In the genomic region with DNA sequence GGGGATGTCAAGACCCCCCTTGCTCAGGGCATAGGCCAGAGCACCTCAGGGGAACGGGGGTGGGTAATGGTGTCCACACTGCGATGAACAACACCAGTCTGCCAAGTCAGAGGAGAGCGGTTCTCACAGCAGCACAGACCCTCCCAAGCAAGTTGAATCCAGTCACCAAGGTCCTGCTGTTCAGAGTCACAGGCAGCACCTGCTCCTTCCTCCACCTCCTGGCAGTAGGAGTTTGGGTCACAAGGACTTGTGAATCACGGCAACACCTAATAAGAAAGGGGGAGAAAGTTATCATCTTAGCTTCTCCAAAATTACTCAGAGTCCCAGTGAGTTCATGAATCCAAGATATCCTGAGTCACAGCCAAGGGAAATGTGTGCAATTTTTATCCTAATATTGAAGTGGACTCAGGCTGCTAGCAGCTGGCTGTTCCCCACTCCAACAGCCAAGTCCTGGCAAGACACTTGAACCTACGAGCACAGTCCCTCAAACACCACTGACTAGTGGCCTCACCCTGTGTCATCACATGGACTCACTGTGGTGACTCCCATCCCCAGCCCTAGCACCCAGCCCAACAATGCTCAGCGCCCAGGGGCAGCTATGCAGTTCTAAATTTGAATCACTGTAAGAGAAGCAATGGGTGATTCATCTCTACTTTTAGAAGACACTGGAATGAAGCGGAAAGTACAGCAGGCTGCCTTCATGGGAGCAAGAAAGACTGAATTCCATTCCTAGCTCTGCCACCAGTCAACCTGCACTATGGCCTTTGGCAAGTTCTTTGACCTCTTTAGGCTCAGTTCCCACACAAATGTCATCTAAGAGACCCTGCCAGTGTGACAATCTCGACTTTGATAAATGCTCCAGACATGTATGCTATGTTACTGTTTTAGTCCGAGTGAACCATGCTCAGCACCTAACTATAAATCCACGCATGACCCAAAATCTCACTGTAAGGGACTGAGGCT, we compare ENCODE assay signal across 11 cellular contexts.
DNase-seq lines count a peak whose midpoint lies in the region; ATAC-seq and TF ChIP-seq lines count a peak whose summit lies in the region.
"Had no signal": no experiment of that assay in that cellular context is flagged by ENCODE, and none has a peak within 500 bp of the region (broad histone marks: within the 10 kb centered on the region; RNA-seq: fewer than 3 reads in every experiment).

No MANE protein-coding gene starts in this region.

- no peaks in the 10 kb centered on the region for H3K27me3 Mint-ChIP-seq in T-helper 17 cell
- H3K27me3 Mint-ChIP-seq: activated T-cell treated with anti-CD3 and anti-CD28 coated beads, Interleukin-2, amount 50 U/mL, for 24 hours had no signal

- peak; percentile 17; the same call in 2 of the 3 replicates for ATAC-seq in SK-N-SH treated with all-trans-retinoic acid at 6 μM for 48 hours
- ATAC-seq in HG02973 (IDR thresholded peaks at IDR 0.05; ENCODE audit: unreplicated experiment) = no peak
- no peak for ATAC-seq in T-helper 17 cell

- DNase-seq in EH (ENCODE audit: low read depth) = peak; percentile 95
- peak; percentile 18 for DNase-seq in fibroblast of gingiva (ENCODE audit: low read depth)
- peak; percentile 19 for DNase-seq in occipital lobe (lab: John Stamatoyannopoulos, UW)
- no peak for DNase-seq in NCI-H146 (lab: John Stamatoyannopoulos, UW)
- no peak for DNase-seq in G401 (ENCODE audit: low spot score)
- DNase-seq in T-helper 17 cell = no peak
- DNase-seq: activated T-cell treated with anti-CD3 and anti-CD28 coated beads, Interleukin-2, amount 50 U/mL, for 24 hours; H7 had no signal

- no peak overlapping the region for H3K4me3 Mint-ChIP-seq in T-helper 17 cell
- H3K4me3 Mint-ChIP-seq: activated T-cell treated with anti-CD3 and anti-CD28 coated beads, Interleukin-2, amount 50 U/mL, for 24 hours; T-helper 1 cell treated with Interleukin-12 subunit alpha and Interleukin-12 subunit beta and Interleukin-4 antibody, amounts not matched to agents 30 μg/mL and 1 μg/mL, for 36 hours had no signal

- no peaks in the 10 kb centered on the region for H3K9me3 ChIP-seq in T-helper 17 cell (ENCODE audit: control insufficient read depth, low read length, poor library complexity, severe bottlenecking)

- H3K27ac Mint-ChIP-seq in T-helper 17 cell = no peak overlapping the region
- H3K27ac Mint-ChIP-seq: activated T-cell treated with anti-CD3 and anti-CD28 coated beads, Interleukin-2, amount 50 U/mL, for 24 hours; T-helper 1 cell treated with Interleukin-12 subunit alpha and Interleukin-12 subunit beta and Interleukin-4 antibody, amounts not matched to agents 30 μg/mL and 1 μg/mL, for 36 hours had no signal

- H3K36me3 Mint-ChIP-seq in T-helper 17 cell (ENCODE audit: low read depth) = peaks cover 6% of the 10 kb centered on the region

- in situ Hi-C loops in G401 (cut with HindIII; ENCODE audit: low sequenced_read_pairs) = no loop called here

- peaks cover 2% of the 10 kb centered on the region for H3K4me1 Mint-ChIP-seq in T-helper 17 cell

TF ChIP-seq in SK-N-SH treated with all-trans-retinoic acid at 6 μM for 48 hours, 23 proteins besides CTCF, POLR2A, EP300 and RAD21:
- TF ChIP-seq PPARA (CRISPR knock-in tag; IDR thresholded peaks at IDR 0.05; ENCODE audit: borderline replicate concordance) = no peak
- no peak for TF ChIP-seq TOX (CRISPR knock-in tag; IDR thresholded peaks at IDR 0.05; ENCODE audit: borderline replicate concordance)
- TF ChIP-seq ZNF70 (CRISPR knock-in tag; IDR thresholded peaks at IDR 0.05) = no peak
- TF ChIP-seq RARB (CRISPR knock-in tag; IDR thresholded peaks at IDR 0.05) = no peak
- no peak for TF ChIP-seq TCF4 (CRISPR knock-in tag; IDR thresholded peaks at IDR 0.05; ENCODE audit: borderline replicate concordance)
- no peak for TF ChIP-seq ZFP30 (CRISPR knock-in tag; IDR thresholded peaks at IDR 0.05)
- TF ChIP-seq, protein P1, sequence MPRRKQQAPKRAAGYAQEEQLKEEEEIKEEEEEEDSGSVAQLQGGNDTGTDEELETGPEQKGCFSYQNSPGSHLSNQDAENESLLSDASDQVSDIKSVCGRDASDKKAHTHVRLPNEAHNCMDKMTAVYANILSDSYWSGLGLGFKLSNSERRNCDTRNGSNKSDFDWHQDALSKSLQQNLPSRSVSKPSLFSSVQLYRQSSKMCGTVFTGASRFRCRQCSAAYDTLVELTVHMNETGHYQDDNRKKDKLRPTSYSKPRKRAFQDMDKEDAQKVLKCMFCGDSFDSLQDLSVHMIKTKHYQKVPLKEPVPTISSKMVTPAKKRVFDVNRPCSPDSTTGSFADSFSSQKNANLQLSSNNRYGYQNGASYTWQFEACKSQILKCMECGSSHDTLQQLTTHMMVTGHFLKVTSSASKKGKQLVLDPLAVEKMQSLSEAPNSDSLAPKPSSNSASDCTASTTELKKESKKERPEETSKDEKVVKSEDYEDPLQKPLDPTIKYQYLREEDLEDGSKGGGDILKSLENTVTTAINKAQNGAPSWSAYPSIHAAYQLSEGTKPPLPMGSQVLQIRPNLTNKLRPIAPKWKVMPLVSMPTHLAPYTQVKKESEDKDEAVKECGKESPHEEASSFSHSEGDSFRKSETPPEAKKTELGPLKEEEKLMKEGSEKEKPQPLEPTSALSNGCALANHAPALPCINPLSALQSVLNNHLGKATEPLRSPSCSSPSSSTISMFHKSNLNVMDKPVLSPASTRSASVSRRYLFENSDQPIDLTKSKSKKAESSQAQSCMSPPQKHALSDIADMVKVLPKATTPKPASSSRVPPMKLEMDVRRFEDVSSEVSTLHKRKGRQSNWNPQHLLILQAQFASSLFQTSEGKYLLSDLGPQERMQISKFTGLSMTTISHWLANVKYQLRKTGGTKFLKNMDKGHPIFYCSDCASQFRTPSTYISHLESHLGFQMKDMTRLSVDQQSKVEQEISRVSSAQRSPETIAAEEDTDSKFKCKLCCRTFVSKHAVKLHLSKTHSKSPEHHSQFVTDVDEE (CRISPR knock-in tag; IDR thresholded peaks at IDR 0.05) = no peak
- TF ChIP-seq ZC3H10 (CRISPR knock-in tag; IDR thresholded peaks at IDR 0.05) = no peak
- no peak for TF ChIP-seq ISL1 (CRISPR knock-in tag; IDR thresholded peaks at IDR 0.05)
- TF ChIP-seq, protein P2, sequence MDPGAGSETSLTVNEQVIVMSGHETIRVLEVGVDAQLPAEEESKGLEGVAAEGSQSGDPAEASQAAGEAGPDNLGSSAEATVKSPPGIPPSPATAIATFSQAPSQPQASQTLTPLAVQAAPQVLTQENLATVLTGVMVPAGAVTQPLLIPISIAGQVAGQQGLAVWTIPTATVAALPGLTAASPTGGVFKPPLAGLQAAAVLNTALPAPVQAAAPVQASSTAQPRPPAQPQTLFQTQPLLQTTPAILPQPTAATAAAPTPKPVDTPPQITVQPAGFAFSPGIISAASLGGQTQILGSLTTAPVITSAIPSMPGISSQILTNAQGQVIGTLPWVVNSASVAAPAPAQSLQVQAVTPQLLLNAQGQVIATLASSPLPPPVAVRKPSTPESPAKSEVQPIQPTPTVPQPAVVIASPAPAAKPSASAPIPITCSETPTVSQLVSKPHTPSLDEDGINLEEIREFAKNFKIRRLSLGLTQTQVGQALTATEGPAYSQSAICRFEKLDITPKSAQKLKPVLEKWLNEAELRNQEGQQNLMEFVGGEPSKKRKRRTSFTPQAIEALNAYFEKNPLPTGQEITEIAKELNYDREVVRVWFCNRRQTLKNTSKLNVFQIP (CRISPR knock-in tag; IDR thresholded peaks at IDR 0.05; ENCODE audit: borderline replicate concordance, low read depth) = no peak
- TF ChIP-seq GLIS3 (CRISPR knock-in tag; IDR thresholded peaks at IDR 0.05) = no peak
- TF ChIP-seq SNAI2 (CRISPR knock-in tag; IDR thresholded peaks at IDR 0.05) = no peak
- TF ChIP-seq, protein P3, sequence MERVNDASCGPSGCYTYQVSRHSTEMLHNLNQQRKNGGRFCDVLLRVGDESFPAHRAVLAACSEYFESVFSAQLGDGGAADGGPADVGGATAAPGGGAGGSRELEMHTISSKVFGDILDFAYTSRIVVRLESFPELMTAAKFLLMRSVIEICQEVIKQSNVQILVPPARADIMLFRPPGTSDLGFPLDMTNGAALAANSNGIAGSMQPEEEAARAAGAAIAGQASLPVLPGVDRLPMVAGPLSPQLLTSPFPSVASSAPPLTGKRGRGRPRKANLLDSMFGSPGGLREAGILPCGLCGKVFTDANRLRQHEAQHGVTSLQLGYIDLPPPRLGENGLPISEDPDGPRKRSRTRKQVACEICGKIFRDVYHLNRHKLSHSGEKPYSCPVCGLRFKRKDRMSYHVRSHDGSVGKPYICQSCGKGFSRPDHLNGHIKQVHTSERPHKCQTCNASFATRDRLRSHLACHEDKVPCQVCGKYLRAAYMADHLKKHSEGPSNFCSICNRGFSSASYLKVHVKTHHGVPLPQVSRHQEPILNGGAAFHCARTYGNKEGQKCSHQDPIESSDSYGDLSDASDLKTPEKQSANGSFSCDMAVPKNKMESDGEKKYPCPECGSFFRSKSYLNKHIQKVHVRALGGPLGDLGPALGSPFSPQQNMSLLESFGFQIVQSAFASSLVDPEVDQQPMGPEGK (CRISPR knock-in tag; IDR thresholded peaks at IDR 0.05; ENCODE audit: borderline replicate concordance) = no peak

Comparison
In these comparisons a context has a peak if more than half of its experiments do, and no peak if none do; other contexts are left out.
1. DNase-seq: peak in EH (single experiment), fibroblast of gingiva (single experiment) and occipital lobe (single experiment); none in NCI-H146 (single experiment), G401 (single experiment) and T-helper 17 cell (0 of 3).